Comparison of ENCODE assay signal across 16 cellular contexts in genomic region chr22:21961886-21962654, GRCh38. TPM values are rescaled to one million over a fixed set of nuclear protein-coding genes. Genes with fewer than 3 reads are reported as not detected.
DNase-seq lines count a peak whose midpoint lies in the region; ATAC-seq, FAIRE-seq and TF ChIP-seq lines count a peak whose summit lies in the region.
"Had no signal": no experiment of that assay in that cellular context is flagged by ENCODE, and none has a peak within 500 bp of the region (broad histone marks: within the 10 kb centered on the region; RNA-seq: fewer than 3 reads in every experiment).

No MANE protein-coding gene starts in this region.

- DNase-seq in left ventricle myocardium superior = no peak
- no peak for DNase-seq in Right ventricle myocardium inferior (ENCODE audit: missing footprints)
- DNase-seq in astrocyte of the spinal cord (ENCODE audit: low read depth, low spot score) = peak; percentile 49
- DNase-seq in kidney tubule cell (ENCODE audit: low spot score) = peak; percentile 77
- DNase-seq in GM19239 (ENCODE audit: insufficient read length, low spot score) = no peak
- DNase-seq: activated T-cell treated with anti-CD3 and anti-CD28 coated beads, Interleukin-2, amount 50 U/mL, for 48 hours; GF-D8; naive thymus-derived CD8-positive, alpha-beta T cell; NCI-H1105 treated with DMSO at 0.1 percent for 48 hours; uterus had no signal

- intact Hi-C loops in left ventricle myocardium superior (cut with micrococcal nuclease) = no loop called here
- intact Hi-C loops in Right ventricle myocardium inferior (cut with DNase I) = no loop called here

- no peak for TF ChIP-seq CTCF in astrocyte of the spinal cord (IDR thresholded peaks at IDR 0.05; ENCODE audit: low read depth, low read length)

- no peak for FAIRE-seq in GM19239 (lab: Jason Lieb, UNC)
- FAIRE-seq: islet of Langerhans had no signal

- no peak overlapping the region for H3K4me3 ChIP-seq in astrocyte of the spinal cord (ENCODE audit: low read depth, low read length)
- H3K4me3 ChIP-seq: cardiac muscle cell, uterus had no signal

- ATAC-seq in left ventricle myocardium superior (peak; percentile 17), Right ventricle myocardium inferior (no peak), HG03139 (IDR thresholded peaks at IDR 0.05; ENCODE audit: unreplicated experiment) (no peak), GM21515 (IDR thresholded peaks at IDR 0.05; ENCODE audit: unreplicated experiment) (no peak), HG02623 (IDR thresholded peaks at IDR 0.05; ENCODE audit: unreplicated experiment) (no peak)
- ATAC-seq: activated CD4-positive, CD25-positive, alpha-beta regulatory T cell treated with anti-CD3 and anti-CD28 coated beads, Interleukin-2, amount 50 U/mL, for 24 hours; naive thymus-derived CD8-positive, alpha-beta T cell had no signal

- in situ Hi-C loops in astrocyte of the spinal cord (cut with HindIII; ENCODE audit: low sequenced_read_pairs) = no loop called here

RNA-seq across cellular contexts. Expression of gene PPM1F, which starts 9.4 kb away (rescaled TPM):
- total RNA-seq in left ventricle myocardium superior (18.5 TPM), Right ventricle myocardium inferior (18.9 TPM)

RNA-seq across cellular contexts. Expression of gene TOP3B, which starts 20.5 kb away (rescaled TPM):
- total RNA-seq in left ventricle myocardium superior (13.1 TPM), Right ventricle myocardium inferior (10.4 TPM)

Comparison
In these comparisons a context has a peak if more than half of its experiments do, and no peak if none do; other contexts are left out.
1. DNase-seq: peak in astrocyte of the spinal cord (single experiment) and kidney tubule cell (single experiment); none in left ventricle myocardium superior (single experiment), Right ventricle myocardium inferior (single experiment) and GM19239 (single experiment).